Comparison of ENCODE assay signal across 9 cellular contexts in genomic region chr14:22448905-22449611, GRCh38.
DNase-seq lines count a peak whose midpoint lies in the region; ATAC-seq and TF ChIP-seq lines count a peak whose summit lies in the region.
"Had no signal": no experiment of that assay in that cellular context is flagged by ENCODE, and none has a peak within 500 bp of the region (broad histone marks: within the 10 kb centered on the region; RNA-seq: fewer than 3 reads in every experiment).

No MANE protein-coding gene starts in this region.

- H3K36me3 ChIP-seq in right atrium auricular region (no peaks in the 10 kb centered on the region), vagina (no peaks in the 10 kb centered on the region)
- H3K36me3 ChIP-seq in CD8-positive, alpha-beta T cell (ENCODE audit: insufficient read depth, low read length): no peaks in the 10 kb centered on the region

- intact Hi-C loops in Right ventricle myocardium superior (cut with DNase I): no loop called here
- intact Hi-C loops in vagina (cut with DNase I): no loop called here
- intact Hi-C loops in CD8-positive, alpha-beta T cell (cut with DNase I, micrococcal nuclease): no loop called here

- no peak overlapping the region for H3K27ac Mint-ChIP-seq in CD8-positive, alpha-beta T cell
- no peak overlapping the region for H3K27ac Mint-ChIP-seq in activated CD8-positive, alpha-beta memory T cell treated with anti-CD3 and anti-CD28 coated beads, Interleukin-2, amount 10 ng/mL, durations not matched to agents 7 days and 5 days

- no peaks in the 10 kb centered on the region for H3K27me3 ChIP-seq in right atrium auricular region
- no peaks in the 10 kb centered on the region for H3K27me3 ChIP-seq in vagina
- H3K27me3 ChIP-seq in CD8-positive, alpha-beta T cell (ENCODE audit: insufficient read depth, low read length): no peaks in the 10 kb centered on the region

- no peaks in the 10 kb centered on the region for H3K4me1 Mint-ChIP-seq in CD8-positive, alpha-beta T cell (ENCODE audit: low read depth)
- no peaks in the 10 kb centered on the region for H3K4me1 Mint-ChIP-seq in activated CD8-positive, alpha-beta memory T cell treated with anti-CD3 and anti-CD28 coated beads, Interleukin-2, amount 10 ng/mL, durations not matched to agents 7 days and 5 days

- CTCF ChIA-PET in CD8-positive, alpha-beta T cell (lab: Charles Lee): no interaction called here
- CTCF ChIA-PET in activated CD8-positive, alpha-beta memory T cell treated with anti-CD3 and anti-CD28 coated beads, Interleukin-2, amount 10 ng/mL, durations not matched to agents 7 days and 5 days (lab: Charles Lee): no interaction called here

- TF ChIP-seq POLR2A in vagina (IDR thresholded peaks at IDR 0.05): no peak

- DNase-seq in Right ventricle myocardium superior (no peak), right atrium auricular region (ENCODE audit: low spot score) (no peak), fibroblast of pulmonary artery (ENCODE audit: low read depth) (peak; percentile 25), vagina (ENCODE audit: extremely low spot score in 2 of 2) (no peak), SIG-M5 (lab: John Stamatoyannopoulos, UW) (no peak)
- DNase-seq in CD8-positive, alpha-beta T cell: no peak
- no peak for DNase-seq in activated CD8-positive, alpha-beta memory T cell treated with anti-CD3 and anti-CD28 coated beads, Interleukin-2, amount 10 ng/mL, durations not matched to agents 7 days and 5 days
- DNase-seq: activated gamma-delta T cell treated with Interleukin-2 at 50 U/mL for 16 hours had no signal

- H3K4me3 ChIP-seq in right atrium auricular region (no peak overlapping the region), fibroblast of pulmonary artery (replicated peaks; ENCODE audit: low read depth, low read length) (no peak overlapping the region), vagina (no peak overlapping the region)
- no peak overlapping the region for H3K4me3 ChIP-seq in CD8-positive, alpha-beta T cell (ENCODE audit: low read depth, low read length)

- H3K9me3 ChIP-seq in right atrium auricular region (no peaks in the 10 kb centered on the region), vagina (no peaks in the 10 kb centered on the region)
- H3K9me3 ChIP-seq in CD8-positive, alpha-beta T cell (ENCODE audit: low read length): no peaks in the 10 kb centered on the region

- H3K27ac ChIP-seq in right atrium auricular region (peak overlapping the region in 1 of 2 donors; percentile 33), vagina (peak overlapping the region; percentile 59)
- H3K27ac ChIP-seq in CD8-positive, alpha-beta T cell (ENCODE audit: low read depth, low read length): no peak overlapping the region

- no peaks in the 10 kb centered on the region for H3K27me3 Mint-ChIP-seq in CD8-positive, alpha-beta T cell (ENCODE audit: low read depth)
- H3K27me3 Mint-ChIP-seq in activated CD8-positive, alpha-beta memory T cell treated with anti-CD3 and anti-CD28 coated beads, Interleukin-2, amount 10 ng/mL, durations not matched to agents 7 days and 5 days: no peaks in the 10 kb centered on the region

- ATAC-seq in Right ventricle myocardium superior (ENCODE audit: poor library complexity): peak; percentile 71
- ATAC-seq in HG03066 (IDR thresholded peaks at IDR 0.05; ENCODE audit: low read depth, unreplicated experiment): peak; percentile 49
- no peak for ATAC-seq in CD8-positive, alpha-beta T cell
- no peak for ATAC-seq in activated CD8-positive, alpha-beta memory T cell treated with anti-CD3 and anti-CD28 coated beads, Interleukin-2, amount 10 ng/mL, durations not matched to agents 7 days and 5 days

- TF ChIP-seq CTCF in right atrium auricular region (IDR thresholded peaks at IDR 0.05): no peak
- no peak for TF ChIP-seq CTCF in fibroblast of pulmonary artery (IDR thresholded peaks at IDR 0.05; ENCODE audit: low read length, missing control alignments)
- no peak for TF ChIP-seq CTCF in vagina (IDR thresholded peaks at IDR 0.05)
- TF ChIP-seq CTCF in CD8-positive, alpha-beta T cell (IDR thresholded peaks at IDR 0.05): no peak

- H3K9me3 Mint-ChIP-seq in CD8-positive, alpha-beta T cell: no peaks in the 10 kb centered on the region
- H3K9me3 Mint-ChIP-seq in activated CD8-positive, alpha-beta memory T cell treated with anti-CD3 and anti-CD28 coated beads, Interleukin-2, amount 10 ng/mL, durations not matched to agents 7 days and 5 days (ENCODE audit: low read depth): no peaks in the 10 kb centered on the region

- H3K4me1 ChIP-seq in right atrium auricular region (peaks cover 0 to 12% of the 10 kb centered on the region in 2 donors), vagina (peaks cover 14% of the 10 kb centered on the region)
- no peaks in the 10 kb centered on the region for H3K4me1 ChIP-seq in CD8-positive, alpha-beta T cell (ENCODE audit: insufficient read depth, low read length)

- POLR2A ChIA-PET in CD8-positive, alpha-beta T cell (lab: Charles Lee): no interaction called here

- no peak overlapping the region for H3K4me3 Mint-ChIP-seq in CD8-positive, alpha-beta T cell
- H3K4me3 Mint-ChIP-seq in activated CD8-positive, alpha-beta memory T cell treated with anti-CD3 and anti-CD28 coated beads, Interleukin-2, amount 10 ng/mL, durations not matched to agents 7 days and 5 days: no peak overlapping the region

- H3K36me3 Mint-ChIP-seq in CD8-positive, alpha-beta T cell: no peaks in the 10 kb centered on the region
- no peaks in the 10 kb centered on the region for H3K36me3 Mint-ChIP-seq in activated CD8-positive, alpha-beta memory T cell treated with anti-CD3 and anti-CD28 coated beads, Interleukin-2, amount 10 ng/mL, durations not matched to agents 7 days and 5 days

Comparison
In these comparisons a context has a peak if more than half of its experiments do, and no peak if none do; other contexts are left out.
1. ATAC-seq: peak in Right ventricle myocardium superior (single experiment) and HG03066 (single experiment); none in CD8-positive, alpha-beta T cell (single experiment) and activated CD8-positive, alpha-beta memory T cell treated with anti-CD3 and anti-CD28 coated beads, Interleukin-2, amount 10 ng/mL, durations not matched to agents 7 days and 5 days (single experiment).